ENCODE assay signal across 1 cellular context in genomic region chr19:49609499-49610092, GRCh38.
TF ChIP-seq lines count a peak whose summit lies in the region.

No MANE protein-coding gene starts in this region.

TF ChIP-seq in HEK293, 187 proteins besides CTCF, POLR2A, EP300 and RAD21 (continued from another document):
- peak; percentile 76 for TF ChIP-seq PRDM10 (tag by site-specific recombination; IDR thresholded peaks at IDR 0.05)
- TF ChIP-seq ZNF175 (tag by site-specific recombination; IDR thresholded peaks at IDR 0.05): no peak
